Comparison of ENCODE assay signal across 1 cellular context in the genomic region with DNA sequence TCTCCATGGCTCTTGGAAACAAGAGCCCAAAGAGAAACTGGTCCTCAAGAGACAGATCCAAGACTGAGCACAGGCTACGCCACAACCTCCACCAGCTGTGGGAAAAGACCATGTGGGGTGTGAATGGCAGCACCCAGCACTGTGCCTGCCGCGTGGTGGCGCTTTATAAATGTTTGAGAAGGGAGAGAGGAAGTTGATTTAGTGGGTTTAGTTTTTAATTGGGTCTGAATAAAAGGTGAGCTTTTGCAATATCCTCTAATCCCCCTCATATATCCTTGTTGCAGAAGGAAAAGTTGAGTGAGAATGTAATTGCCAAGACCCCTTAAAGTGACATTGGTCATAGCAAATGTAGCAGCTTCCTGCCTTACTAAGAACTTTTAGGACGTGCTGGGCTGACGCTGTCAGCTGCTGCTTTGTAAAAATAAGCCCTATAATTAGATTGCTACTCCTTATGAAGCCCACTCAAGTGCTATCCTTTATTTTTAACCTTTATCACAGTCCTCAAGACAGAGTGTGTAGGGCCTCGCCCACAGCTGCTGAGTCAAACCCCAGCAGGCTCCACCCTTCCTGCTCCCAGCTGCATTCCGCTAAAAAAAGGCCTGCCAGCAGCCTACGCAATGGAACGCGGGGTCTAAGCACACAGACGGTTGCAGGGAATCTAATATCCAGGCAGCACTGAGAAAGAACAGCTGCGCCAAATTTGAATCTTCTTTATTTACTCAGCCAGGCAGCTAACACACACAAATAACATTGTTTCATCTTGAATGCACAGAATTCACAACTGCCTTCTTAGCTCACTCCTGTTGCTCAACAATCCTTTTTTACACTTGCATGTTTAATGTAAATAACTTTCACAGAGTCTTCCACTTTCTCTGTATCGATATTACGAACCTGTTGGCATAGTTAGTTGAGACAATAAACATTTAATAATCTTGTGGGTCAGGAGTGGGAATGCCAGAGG.
TF ChIP-seq lines count a peak whose summit lies in the region.

No MANE protein-coding gene starts in this region.

TF ChIP-seq in K562, 482 proteins besides CTCF, POLR2A, EP300 and RAD21 (continued from another document and continues in another):
- TF ChIP-seq, protein P1, sequence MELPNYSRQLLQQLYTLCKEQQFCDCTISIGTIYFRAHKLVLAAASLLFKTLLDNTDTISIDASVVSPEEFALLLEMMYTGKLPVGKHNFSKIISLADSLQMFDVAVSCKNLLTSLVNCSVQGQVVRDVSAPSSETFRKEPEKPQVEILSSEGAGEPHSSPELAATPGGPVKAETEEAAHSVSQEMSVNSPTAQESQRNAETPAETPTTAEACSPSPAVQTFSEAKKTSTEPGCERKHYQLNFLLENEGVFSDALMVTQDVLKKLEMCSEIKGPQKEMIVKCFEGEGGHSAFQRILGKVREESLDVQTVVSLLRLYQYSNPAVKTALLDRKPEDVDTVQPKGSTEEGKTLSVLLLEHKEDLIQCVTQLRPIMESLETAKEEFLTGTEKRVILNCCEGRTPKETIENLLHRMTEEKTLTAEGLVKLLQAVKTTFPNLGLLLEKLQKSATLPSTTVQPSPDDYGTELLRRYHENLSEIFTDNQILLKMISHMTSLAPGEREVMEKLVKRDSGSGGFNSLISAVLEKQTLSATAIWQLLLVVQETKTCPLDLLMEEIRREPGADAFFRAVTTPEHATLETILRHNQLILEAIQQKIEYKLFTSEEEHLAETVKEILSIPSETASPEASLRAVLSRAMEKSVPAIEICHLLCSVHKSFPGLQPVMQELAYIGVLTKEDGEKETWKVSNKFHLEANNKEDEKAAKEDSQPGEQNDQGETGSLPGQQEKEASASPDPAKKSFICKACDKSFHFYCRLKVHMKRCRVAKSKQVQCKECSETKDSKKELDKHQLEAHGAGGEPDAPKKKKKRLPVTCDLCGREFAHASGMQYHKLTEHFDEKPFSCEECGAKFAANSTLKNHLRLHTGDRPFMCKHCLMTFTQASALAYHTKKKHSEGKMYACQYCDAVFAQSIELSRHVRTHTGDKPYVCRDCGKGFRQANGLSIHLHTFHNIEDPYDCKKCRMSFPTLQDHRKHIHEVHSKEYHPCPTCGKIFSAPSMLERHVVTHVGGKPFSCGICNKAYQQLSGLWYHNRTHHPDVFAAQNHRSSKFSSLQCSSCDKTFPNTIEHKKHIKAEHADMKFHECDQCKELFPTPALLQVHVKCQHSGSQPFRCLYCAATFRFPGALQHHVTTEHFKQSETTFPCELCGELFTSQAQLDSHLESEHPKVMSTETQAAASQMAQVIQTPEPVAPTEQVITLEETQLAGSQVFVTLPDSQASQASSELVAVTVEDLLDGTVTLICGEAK (IDR thresholded peaks at IDR 0.05) = peak; percentile 12; the same call in 1 of the 2 replicates
- TF ChIP-seq, protein P1 (CRISPR knock-in tag; IDR thresholded peaks at IDR 0.05) = no peak
- TF ChIP-seq, protein P2, sequence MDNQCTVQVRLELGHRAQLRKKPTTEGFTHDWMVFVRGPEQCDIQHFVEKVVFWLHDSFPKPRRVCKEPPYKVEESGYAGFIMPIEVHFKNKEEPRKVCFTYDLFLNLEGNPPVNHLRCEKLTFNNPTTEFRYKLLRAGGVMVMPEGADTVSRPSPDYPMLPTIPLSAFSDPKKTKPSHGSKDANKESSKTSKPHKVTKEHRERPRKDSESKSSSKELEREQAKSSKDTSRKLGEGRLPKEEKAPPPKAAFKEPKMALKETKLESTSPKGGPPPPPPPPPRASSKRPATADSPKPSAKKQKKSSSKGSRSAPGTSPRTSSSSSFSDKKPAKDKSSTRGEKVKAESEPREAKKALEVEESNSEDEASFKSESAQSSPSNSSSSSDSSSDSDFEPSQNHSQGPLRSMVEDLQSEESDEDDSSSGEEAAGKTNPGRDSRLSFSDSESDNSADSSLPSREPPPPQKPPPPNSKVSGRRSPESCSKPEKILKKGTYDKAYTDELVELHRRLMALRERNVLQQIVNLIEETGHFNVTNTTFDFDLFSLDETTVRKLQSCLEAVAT (IDR thresholded peaks at IDR 0.05) = no peak; a peak in 1 of 4 replicates
- TF ChIP-seq KLF1 (tag; IDR thresholded peaks at IDR 0.05) = peak; percentile 38; the same call in 1 of the 2 replicates
- peak in 1 of 2 experiments; percentile 31; a peak in 2 of 4 replicates for TF ChIP-seq MAZ (CRISPR knock-in tag; conservative IDR thresholded peaks at IDR 0.05 in 1 of 2, IDR thresholded peaks at IDR 0.05 in 1 of 2)
- TF ChIP-seq, protein P3, sequence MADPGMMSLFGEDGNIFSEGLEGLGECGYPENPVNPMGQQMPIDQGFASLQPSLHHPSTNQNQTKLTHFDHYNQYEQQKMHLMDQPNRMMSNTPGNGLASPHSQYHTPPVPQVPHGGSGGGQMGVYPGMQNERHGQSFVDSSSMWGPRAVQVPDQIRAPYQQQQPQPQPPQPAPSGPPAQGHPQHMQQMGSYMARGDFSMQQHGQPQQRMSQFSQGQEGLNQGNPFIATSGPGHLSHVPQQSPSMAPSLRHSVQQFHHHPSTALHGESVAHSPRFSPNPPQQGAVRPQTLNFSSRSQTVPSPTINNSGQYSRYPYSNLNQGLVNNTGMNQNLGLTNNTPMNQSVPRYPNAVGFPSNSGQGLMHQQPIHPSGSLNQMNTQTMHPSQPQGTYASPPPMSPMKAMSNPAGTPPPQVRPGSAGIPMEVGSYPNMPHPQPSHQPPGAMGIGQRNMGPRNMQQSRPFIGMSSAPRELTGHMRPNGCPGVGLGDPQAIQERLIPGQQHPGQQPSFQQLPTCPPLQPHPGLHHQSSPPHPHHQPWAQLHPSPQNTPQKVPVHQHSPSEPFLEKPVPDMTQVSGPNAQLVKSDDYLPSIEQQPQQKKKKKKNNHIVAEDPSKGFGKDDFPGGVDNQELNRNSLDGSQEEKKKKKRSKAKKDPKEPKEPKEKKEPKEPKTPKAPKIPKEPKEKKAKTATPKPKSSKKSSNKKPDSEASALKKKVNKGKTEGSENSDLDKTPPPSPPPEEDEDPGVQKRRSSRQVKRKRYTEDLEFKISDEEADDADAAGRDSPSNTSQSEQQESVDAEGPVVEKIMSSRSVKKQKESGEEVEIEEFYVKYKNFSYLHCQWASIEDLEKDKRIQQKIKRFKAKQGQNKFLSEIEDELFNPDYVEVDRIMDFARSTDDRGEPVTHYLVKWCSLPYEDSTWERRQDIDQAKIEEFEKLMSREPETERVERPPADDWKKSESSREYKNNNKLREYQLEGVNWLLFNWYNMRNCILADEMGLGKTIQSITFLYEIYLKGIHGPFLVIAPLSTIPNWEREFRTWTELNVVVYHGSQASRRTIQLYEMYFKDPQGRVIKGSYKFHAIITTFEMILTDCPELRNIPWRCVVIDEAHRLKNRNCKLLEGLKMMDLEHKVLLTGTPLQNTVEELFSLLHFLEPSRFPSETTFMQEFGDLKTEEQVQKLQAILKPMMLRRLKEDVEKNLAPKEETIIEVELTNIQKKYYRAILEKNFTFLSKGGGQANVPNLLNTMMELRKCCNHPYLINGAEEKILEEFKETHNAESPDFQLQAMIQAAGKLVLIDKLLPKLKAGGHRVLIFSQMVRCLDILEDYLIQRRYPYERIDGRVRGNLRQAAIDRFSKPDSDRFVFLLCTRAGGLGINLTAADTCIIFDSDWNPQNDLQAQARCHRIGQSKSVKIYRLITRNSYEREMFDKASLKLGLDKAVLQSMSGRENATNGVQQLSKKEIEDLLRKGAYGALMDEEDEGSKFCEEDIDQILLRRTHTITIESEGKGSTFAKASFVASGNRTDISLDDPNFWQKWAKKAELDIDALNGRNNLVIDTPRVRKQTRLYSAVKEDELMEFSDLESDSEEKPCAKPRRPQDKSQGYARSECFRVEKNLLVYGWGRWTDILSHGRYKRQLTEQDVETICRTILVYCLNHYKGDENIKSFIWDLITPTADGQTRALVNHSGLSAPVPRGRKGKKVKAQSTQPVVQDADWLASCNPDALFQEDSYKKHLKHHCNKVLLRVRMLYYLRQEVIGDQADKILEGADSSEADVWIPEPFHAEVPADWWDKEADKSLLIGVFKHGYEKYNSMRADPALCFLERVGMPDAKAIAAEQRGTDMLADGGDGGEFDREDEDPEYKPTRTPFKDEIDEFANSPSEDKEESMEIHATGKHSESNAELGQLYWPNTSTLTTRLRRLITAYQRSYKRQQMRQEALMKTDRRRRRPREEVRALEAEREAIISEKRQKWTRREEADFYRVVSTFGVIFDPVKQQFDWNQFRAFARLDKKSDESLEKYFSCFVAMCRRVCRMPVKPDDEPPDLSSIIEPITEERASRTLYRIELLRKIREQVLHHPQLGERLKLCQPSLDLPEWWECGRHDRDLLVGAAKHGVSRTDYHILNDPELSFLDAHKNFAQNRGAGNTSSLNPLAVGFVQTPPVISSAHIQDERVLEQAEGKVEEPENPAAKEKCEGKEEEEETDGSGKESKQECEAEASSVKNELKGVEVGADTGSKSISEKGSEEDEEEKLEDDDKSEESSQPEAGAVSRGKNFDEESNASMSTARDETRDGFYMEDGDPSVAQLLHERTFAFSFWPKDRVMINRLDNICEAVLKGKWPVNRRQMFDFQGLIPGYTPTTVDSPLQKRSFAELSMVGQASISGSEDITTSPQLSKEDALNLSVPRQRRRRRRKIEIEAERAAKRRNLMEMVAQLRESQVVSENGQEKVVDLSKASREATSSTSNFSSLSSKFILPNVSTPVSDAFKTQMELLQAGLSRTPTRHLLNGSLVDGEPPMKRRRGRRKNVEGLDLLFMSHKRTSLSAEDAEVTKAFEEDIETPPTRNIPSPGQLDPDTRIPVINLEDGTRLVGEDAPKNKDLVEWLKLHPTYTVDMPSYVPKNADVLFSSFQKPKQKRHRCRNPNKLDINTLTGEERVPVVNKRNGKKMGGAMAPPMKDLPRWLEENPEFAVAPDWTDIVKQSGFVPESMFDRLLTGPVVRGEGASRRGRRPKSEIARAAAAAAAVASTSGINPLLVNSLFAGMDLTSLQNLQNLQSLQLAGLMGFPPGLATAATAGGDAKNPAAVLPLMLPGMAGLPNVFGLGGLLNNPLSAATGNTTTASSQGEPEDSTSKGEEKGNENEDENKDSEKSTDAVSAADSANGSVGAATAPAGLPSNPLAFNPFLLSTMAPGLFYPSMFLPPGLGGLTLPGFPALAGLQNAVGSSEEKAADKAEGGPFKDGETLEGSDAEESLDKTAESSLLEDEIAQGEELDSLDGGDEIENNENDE (IDR thresholded peaks at IDR 0.05; ENCODE audit: low read depth, low read length) = no peak
- no peak for TF ChIP-seq FOXP1 (CRISPR knock-in tag; IDR thresholded peaks at IDR 0.05)
- TF ChIP-seq RHOXF2B (CRISPR knock-in tag; conservative IDR thresholded peaks at IDR 0.05) = no peak
- peak; percentile 74 for TF ChIP-seq EP400 (IDR thresholded peaks at IDR 0.05)
- TF ChIP-seq, protein P4, sequence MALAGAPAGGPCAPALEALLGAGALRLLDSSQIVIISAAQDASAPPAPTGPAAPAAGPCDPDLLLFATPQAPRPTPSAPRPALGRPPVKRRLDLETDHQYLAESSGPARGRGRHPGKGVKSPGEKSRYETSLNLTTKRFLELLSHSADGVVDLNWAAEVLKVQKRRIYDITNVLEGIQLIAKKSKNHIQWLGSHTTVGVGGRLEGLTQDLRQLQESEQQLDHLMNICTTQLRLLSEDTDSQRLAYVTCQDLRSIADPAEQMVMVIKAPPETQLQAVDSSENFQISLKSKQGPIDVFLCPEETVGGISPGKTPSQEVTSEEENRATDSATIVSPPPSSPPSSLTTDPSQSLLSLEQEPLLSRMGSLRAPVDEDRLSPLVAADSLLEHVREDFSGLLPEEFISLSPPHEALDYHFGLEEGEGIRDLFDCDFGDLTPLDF (CRISPR knock-in tag; IDR thresholded peaks at IDR 0.05) = 0 out of 2 replicates have a peak, but pooled peaks have one; percentile 24
- peak; percentile 80; the same call in 1 of the 2 replicates for TF ChIP-seq ZNF766 (CRISPR knock-in tag; conservative IDR thresholded peaks at IDR 0.05)
- no peak for TF ChIP-seq PHF20 (IDR thresholded peaks at IDR 0.05; ENCODE audit: partially characterized antibody)
- TF ChIP-seq, protein P5, sequence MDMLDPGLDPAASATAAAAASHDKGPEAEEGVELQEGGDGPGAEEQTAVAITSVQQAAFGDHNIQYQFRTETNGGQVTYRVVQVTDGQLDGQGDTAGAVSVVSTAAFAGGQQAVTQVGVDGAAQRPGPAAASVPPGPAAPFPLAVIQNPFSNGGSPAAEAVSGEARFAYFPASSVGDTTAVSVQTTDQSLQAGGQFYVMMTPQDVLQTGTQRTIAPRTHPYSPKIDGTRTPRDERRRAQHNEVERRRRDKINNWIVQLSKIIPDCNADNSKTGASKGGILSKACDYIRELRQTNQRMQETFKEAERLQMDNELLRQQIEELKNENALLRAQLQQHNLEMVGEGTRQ (CRISPR knock-in tag; IDR thresholded peaks at IDR 0.05) = no peak
- no peak for TF ChIP-seq ZNF764 (CRISPR knock-in tag; IDR thresholded peaks at IDR 0.05; ENCODE audit: low read depth)
- TF ChIP-seq, protein P6, sequence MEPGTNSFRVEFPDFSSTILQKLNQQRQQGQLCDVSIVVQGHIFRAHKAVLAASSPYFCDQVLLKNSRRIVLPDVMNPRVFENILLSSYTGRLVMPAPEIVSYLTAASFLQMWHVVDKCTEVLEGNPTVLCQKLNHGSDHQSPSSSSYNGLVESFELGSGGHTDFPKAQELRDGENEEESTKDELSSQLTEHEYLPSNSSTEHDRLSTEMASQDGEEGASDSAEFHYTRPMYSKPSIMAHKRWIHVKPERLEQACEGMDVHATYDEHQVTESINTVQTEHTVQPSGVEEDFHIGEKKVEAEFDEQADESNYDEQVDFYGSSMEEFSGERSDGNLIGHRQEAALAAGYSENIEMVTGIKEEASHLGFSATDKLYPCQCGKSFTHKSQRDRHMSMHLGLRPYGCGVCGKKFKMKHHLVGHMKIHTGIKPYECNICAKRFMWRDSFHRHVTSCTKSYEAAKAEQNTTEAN (CRISPR knock-in tag; IDR thresholded peaks at IDR 0.05) = no peak
- TF ChIP-seq, protein P7, sequence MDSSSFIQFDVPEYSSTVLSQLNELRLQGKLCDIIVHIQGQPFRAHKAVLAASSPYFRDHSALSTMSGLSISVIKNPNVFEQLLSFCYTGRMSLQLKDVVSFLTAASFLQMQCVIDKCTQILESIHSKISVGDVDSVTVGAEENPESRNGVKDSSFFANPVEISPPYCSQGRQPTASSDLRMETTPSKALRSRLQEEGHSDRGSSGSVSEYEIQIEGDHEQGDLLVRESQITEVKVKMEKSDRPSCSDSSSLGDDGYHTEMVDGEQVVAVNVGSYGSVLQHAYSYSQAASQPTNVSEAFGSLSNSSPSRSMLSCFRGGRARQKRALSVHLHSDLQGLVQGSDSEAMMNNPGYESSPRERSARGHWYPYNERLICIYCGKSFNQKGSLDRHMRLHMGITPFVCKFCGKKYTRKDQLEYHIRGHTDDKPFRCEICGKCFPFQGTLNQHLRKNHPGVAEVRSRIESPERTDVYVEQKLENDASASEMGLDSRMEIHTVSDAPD (CRISPR knock-in tag; IDR thresholded peaks at IDR 0.05) = no peak
